ENCODE assay signal across 1 cellular context in the genomic region with DNA sequence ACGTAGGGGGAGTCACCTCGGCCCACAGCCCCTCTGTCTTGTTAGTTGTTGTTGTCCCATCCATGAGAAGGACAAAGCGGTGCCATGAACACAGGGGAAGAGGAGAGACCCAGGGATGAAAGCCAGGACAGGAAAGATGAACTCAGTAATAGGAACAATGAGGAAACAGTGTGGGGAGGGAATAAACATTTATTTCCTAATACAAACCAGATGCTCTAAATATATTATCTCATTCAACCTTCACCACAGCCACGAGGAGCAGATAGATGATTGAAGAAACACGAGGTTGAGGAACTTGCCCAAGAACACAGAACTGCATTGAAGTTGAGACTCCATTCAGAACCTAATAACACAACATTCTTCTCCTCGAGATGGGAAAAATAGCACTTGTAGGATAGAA.
TF ChIP-seq lines count a peak whose summit lies in the region.

No MANE protein-coding gene starts in this region.

TF ChIP-seq in GM23338, 12 proteins besides CTCF, POLR2A, EP300 and RAD21 (continued from another document):
- TF ChIP-seq, protein P1, sequence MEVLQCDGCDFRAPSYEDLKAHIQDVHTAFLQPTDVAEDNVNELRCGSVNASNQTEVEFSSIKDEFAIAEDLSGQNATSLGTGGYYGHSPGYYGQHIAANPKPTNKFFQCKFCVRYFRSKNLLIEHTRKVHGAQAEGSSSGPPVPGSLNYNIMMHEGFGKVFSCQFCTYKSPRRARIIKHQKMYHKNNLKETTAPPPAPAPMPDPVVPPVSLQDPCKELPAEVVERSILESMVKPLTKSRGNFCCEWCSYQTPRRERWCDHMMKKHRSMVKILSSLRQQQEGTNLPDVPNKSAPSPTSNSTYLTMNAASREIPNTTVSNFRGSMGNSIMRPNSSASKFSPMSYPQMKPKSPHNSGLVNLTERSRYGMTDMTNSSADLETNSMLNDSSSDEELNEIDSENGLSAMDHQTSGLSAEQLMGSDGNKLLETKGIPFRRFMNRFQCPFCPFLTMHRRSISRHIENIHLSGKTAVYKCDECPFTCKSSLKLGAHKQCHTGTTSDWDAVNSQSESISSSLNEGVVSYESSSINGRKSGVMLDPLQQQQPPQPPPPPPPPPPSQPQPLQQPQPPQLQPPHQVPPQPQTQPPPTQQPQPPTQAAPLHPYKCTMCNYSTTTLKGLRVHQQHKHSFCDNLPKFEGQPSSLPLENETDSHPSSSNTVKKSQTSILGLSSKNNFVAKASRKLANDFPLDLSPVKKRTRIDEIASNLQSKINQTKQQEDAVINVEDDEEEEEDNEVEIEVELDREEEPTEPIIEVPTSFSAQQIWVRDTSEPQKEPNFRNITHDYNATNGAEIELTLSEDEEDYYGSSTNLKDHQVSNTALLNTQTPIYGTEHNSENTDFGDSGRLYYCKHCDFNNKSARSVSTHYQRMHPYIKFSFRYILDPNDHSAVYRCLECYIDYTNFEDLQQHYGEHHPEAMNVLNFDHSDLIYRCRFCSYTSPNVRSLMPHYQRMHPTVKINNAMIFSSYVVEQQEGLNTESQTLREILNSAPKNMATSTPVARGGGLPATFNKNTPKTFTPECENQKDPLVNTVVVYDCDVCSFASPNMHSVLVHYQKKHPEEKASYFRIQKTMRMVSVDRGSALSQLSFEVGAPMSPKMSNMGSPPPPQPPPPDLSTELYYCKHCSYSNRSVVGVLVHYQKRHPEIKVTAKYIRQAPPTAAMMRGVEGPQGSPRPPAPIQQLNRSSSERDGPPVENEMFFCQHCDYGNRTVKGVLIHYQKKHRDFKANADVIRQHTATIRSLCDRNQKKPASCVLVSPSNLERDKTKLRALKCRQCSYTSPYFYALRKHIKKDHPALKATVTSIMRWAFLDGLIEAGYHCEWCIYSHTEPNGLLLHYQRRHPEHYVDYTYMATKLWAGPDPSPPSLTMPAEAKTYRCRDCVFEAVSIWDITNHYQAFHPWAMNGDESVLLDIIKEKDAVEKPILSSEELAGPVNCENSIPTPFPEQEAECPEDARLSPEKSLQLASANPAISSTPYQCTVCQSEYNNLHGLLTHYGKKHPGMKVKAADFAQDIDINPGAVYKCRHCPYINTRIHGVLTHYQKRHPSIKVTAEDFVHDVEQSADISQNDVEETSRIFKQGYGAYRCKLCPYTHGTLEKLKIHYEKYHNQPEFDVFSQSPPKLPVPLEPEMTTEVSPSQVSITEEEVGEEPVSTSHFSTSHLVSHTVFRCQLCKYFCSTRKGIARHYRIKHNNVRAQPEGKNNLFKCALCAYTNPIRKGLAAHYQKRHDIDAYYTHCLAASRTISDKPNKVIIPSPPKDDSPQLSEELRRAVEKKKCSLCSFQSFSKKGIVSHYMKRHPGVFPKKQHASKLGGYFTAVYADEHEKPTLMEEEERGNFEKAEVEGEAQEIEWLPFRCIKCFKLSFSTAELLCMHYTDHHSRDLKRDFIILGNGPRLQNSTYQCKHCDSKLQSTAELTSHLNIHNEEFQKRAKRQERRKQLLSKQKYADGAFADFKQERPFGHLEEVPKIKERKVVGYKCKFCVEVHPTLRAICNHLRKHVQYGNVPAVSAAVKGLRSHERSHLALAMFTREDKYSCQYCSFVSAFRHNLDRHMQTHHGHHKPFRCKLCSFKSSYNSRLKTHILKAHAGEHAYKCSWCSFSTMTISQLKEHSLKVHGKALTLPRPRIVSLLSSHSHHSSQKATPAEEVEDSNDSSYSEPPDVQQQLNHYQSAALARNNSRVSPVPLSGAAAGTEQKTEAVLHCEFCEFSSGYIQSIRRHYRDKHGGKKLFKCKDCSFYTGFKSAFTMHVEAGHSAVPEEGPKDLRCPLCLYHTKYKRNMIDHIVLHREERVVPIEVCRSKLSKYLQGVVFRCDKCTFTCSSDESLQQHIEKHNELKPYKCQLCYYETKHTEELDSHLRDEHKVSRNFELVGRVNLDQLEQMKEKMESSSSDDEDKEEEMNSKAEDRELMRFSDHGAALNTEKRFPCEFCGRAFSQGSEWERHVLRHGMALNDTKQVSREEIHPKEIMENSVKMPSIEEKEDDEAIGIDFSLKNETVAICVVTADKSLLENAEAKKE (CRISPR knock-in tag; IDR thresholded peaks at IDR 0.05) = no peak
- TF ChIP-seq, protein P2, sequence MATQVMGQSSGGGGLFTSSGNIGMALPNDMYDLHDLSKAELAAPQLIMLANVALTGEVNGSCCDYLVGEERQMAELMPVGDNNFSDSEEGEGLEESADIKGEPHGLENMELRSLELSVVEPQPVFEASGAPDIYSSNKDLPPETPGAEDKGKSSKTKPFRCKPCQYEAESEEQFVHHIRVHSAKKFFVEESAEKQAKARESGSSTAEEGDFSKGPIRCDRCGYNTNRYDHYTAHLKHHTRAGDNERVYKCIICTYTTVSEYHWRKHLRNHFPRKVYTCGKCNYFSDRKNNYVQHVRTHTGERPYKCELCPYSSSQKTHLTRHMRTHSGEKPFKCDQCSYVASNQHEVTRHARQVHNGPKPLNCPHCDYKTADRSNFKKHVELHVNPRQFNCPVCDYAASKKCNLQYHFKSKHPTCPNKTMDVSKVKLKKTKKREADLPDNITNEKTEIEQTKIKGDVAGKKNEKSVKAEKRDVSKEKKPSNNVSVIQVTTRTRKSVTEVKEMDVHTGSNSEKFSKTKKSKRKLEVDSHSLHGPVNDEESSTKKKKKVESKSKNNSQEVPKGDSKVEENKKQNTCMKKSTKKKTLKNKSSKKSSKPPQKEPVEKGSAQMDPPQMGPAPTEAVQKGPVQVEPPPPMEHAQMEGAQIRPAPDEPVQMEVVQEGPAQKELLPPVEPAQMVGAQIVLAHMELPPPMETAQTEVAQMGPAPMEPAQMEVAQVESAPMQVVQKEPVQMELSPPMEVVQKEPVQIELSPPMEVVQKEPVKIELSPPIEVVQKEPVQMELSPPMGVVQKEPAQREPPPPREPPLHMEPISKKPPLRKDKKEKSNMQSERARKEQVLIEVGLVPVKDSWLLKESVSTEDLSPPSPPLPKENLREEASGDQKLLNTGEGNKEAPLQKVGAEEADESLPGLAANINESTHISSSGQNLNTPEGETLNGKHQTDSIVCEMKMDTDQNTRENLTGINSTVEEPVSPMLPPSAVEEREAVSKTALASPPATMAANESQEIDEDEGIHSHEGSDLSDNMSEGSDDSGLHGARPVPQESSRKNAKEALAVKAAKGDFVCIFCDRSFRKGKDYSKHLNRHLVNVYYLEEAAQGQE (IDR thresholded peaks at IDR 0.05; ENCODE audit: unreplicated experiment) = no peak
- no peak for TF ChIP-seq JUNB (IDR thresholded peaks at IDR 0.05; ENCODE audit: unreplicated experiment)
- no peak for TF ChIP-seq CREB1 (CRISPR knock-in tag; IDR thresholded peaks at IDR 0.05; ENCODE audit: low read depth)
- no peak for TF ChIP-seq EZH2phosphoT487 (IDR thresholded peaks at IDR 0.05; ENCODE audit: unreplicated experiment)
- no peak for TF ChIP-seq EZH2 (IDR thresholded peaks at IDR 0.05; ENCODE audit: low read depth, unreplicated experiment)
- no peak for TF ChIP-seq NANOG (IDR thresholded peaks at IDR 0.05; ENCODE audit: borderline replicate concordance)
